In genomic region chr10:2079603-2080078, GRCh38 we compare ENCODE assay signal across 1 cellular context.
A peak's percentile ranks its signal among the peaks of the same experiment; 100 is the strongest.
TF ChIP-seq lines count a peak whose summit lies in the region.

No MANE protein-coding gene starts in this region.

TF ChIP-seq in HepG2, 621 proteins besides CTCF, POLR2A, EP300 and RAD21 (continued from another document and continues in another):
- no peak for TF ChIP-seq ZC3H4 (CRISPR knock-in tag; IDR thresholded peaks at IDR 0.05; ENCODE audit: borderline replicate concordance)
- no peak for TF ChIP-seq TARDBP (CRISPR knock-in tag; IDR thresholded peaks at IDR 0.05)
- no peak for TF ChIP-seq KDM1A (CRISPR knock-in tag; IDR thresholded peaks at IDR 0.05)
- no peak for TF ChIP-seq ZNF569 (CRISPR knock-in tag; IDR thresholded peaks at IDR 0.05; ENCODE audit: borderline replicate concordance)
- no peak for TF ChIP-seq AGO1 (IDR thresholded peaks at IDR 0.05; ENCODE audit: low read depth, low read length, poor library complexity, severe bottlenecking)
- no peak for TF ChIP-seq BRCA1 (CRISPR knock-in tag; IDR thresholded peaks at IDR 0.05)
- peak; percentile 71 for TF ChIP-seq ZEB1 (IDR thresholded peaks at IDR 0.05; ENCODE audit: insufficient replicate concordance, low read depth)
- no peak for TF ChIP-seq EZH2 (conservative IDR thresholded peaks at IDR 0.05; ENCODE audit: low read depth, low read length)
- TF ChIP-seq HNF4G (IDR thresholded peaks at IDR 0.05; ENCODE audit: borderline replicate concordance, low read depth, low read length), result peak; percentile 64
- 0 out of 2 replicates have a peak, but pooled peaks have one; percentile 53 for TF ChIP-seq HNF4G (CRISPR knock-in tag; IDR thresholded peaks at IDR 0.05; ENCODE audit: borderline replicate concordance, low read depth)
- peak; percentile 82 for TF ChIP-seq FOXP4 (CRISPR knock-in tag; IDR thresholded peaks at IDR 0.05)
- no peak for TF ChIP-seq TFDP2 (CRISPR knock-in tag; IDR thresholded peaks at IDR 0.05)
- TF ChIP-seq ZNF281 (CRISPR knock-in tag; IDR thresholded peaks at IDR 0.05; ENCODE audit: borderline replicate concordance), result peak; percentile 86
- peak; percentile 67; the same call in 1 of the 2 replicates for TF ChIP-seq ONECUT2 (CRISPR knock-in tag; IDR thresholded peaks at IDR 0.05)
- TF ChIP-seq FOXO1 (CRISPR knock-in tag; IDR thresholded peaks at IDR 0.05), result peak; percentile 13; the same call in 1 of the 2 replicates
- no peak for TF ChIP-seq ZNF432 (CRISPR knock-in tag; IDR thresholded peaks at IDR 0.05; ENCODE audit: borderline replicate concordance)
- no peak for TF ChIP-seq ELK4 (CRISPR knock-in tag; IDR thresholded peaks at IDR 0.05; ENCODE audit: borderline replicate concordance)
- no peak for TF ChIP-seq ZNF776 (CRISPR knock-in tag; IDR thresholded peaks at IDR 0.05)
- 0 out of 2 replicates have a peak, but pooled peaks have one; percentile 25 for TF ChIP-seq PHF21A (CRISPR knock-in tag; IDR thresholded peaks at IDR 0.05)
- peak; percentile 46; the same call in 1 of the 2 replicates for TF ChIP-seq ZNF788 (CRISPR knock-in tag; IDR thresholded peaks at IDR 0.05; ENCODE audit: borderline replicate concordance)
- peak; percentile 94 for TF ChIP-seq MEIS1 (CRISPR knock-in tag; IDR thresholded peaks at IDR 0.05; ENCODE audit: borderline replicate concordance)
- no peak for TF ChIP-seq FOXA1 (IDR thresholded peaks at IDR 0.05)
- TF ChIP-seq FOXA1 (CRISPR knock-in tag; IDR thresholded peaks at IDR 0.05), result peak; percentile 13; the same call in 1 of the 2 replicates
- TF ChIP-seq GLI4 (CRISPR knock-in tag; IDR thresholded peaks at IDR 0.05; ENCODE audit: borderline replicate concordance), result no peak
- TF ChIP-seq XRCC5 (optimal IDR thresholded peaks at IDR 0.05; ENCODE audit: low read length), result peak; percentile 34
- 0 out of 4 replicates have a peak, but pooled peaks of 1 of the 2 experiments have one; percentile 16 for TF ChIP-seq NR2F1 (CRISPR knock-in tag; IDR thresholded peaks at IDR 0.05)
- no peak for TF ChIP-seq RBFOX2 (IDR thresholded peaks at IDR 0.05; ENCODE audit: low read depth, low read length)
- TF ChIP-seq HOXD1 (CRISPR knock-in tag; IDR thresholded peaks at IDR 0.05), result peak; percentile 99
- TF ChIP-seq ZSCAN31 (CRISPR knock-in tag; IDR thresholded peaks at IDR 0.05; ENCODE audit: low read depth), result no peak
- TF ChIP-seq SAFB2 (CRISPR knock-in tag; IDR thresholded peaks at IDR 0.05; ENCODE audit: borderline replicate concordance, low read depth), result no peak
- TF ChIP-seq TBL1XR1 (IDR thresholded peaks at IDR 0.05; ENCODE audit: borderline replicate concordance, low read length, partially characterized antibody), result no peak
- no peak for TF ChIP-seq ZNF383 (CRISPR knock-in tag; IDR thresholded peaks at IDR 0.05; ENCODE audit: borderline replicate concordance)
- peak; percentile 93 for TF ChIP-seq TFAP4 (IDR thresholded peaks at IDR 0.05; ENCODE audit: borderline replicate concordance, low read depth)
- no peak for TF ChIP-seq KAT7 (CRISPR knock-in tag; IDR thresholded peaks at IDR 0.05; ENCODE audit: borderline replicate concordance)
- TF ChIP-seq SOX13 (IDR thresholded peaks at IDR 0.05), result no peak
- TF ChIP-seq SOX13 (CRISPR knock-in tag; conservative IDR thresholded peaks at IDR 0.05 in 1 of 2, IDR thresholded peaks at IDR 0.05 in 1 of 2), result peak in 1 of 2 experiments; percentile 29; a peak in 1 of 4 replicates
- TF ChIP-seq KLF9 (CRISPR knock-in tag; IDR thresholded peaks at IDR 0.05; ENCODE audit: low read depth), result no peak
- 0 out of 2 replicates have a peak, but pooled peaks have one; percentile 26 for TF ChIP-seq TOPORS (CRISPR knock-in tag; IDR thresholded peaks at IDR 0.05)
- no peak for TF ChIP-seq RARG (CRISPR knock-in tag; IDR thresholded peaks at IDR 0.05; ENCODE audit: low read depth)
- TF ChIP-seq ZBTB43 (CRISPR knock-in tag; conservative IDR thresholded peaks at IDR 0.05), result 0 out of 2 replicates have a peak, but pooled peaks have one; percentile 56
- TF ChIP-seq TFE3 (CRISPR knock-in tag; IDR thresholded peaks at IDR 0.05), result 0 out of 2 replicates have a peak, but pooled peaks have one; percentile 50
- TF ChIP-seq ZNF235 (CRISPR knock-in tag; IDR thresholded peaks at IDR 0.05; ENCODE audit: borderline replicate concordance), result no peak
- TF ChIP-seq HDAC1 (CRISPR knock-in tag; IDR thresholded peaks at IDR 0.05), result peak; percentile 39; the same call in 1 of the 2 replicates
- no peak for TF ChIP-seq ZHX2 (IDR thresholded peaks at IDR 0.05; ENCODE audit: low read depth)
- TF ChIP-seq ZHX2 (CRISPR knock-in tag; IDR thresholded peaks at IDR 0.05; ENCODE audit: borderline replicate concordance), result no peak
- 0 out of 2 replicates have a peak, but pooled peaks have one; percentile 10 for TF ChIP-seq JUND (CRISPR knock-in tag; IDR thresholded peaks at IDR 0.05)
- TF ChIP-seq ZNF816 (CRISPR knock-in tag; IDR thresholded peaks at IDR 0.05; ENCODE audit: borderline replicate concordance), result no peak
- TF ChIP-seq TCF7 (IDR thresholded peaks at IDR 0.05; ENCODE audit: low read depth), result peak; percentile 59
